In the genomic region with DNA sequence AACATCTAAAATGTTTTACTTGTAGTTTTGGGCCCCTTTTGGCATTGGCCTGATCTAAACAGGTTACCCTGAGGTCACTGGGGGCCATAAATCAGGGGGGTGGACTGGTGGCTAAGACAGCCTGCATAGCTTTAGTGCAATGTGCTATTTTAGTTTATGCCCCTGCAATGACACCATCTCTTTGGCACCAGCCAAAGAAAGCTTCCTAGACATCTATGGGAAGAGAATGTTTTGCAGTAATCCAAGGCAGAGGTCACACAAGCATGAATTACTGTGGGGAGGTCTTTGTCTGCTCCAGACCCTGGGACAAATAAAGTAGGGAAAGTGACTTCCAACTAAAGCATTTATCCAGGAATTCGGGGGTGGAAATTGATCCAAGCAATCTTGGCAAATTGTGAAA, we compare ENCODE assay signal across 9 cellular contexts. TPM values are rescaled to one million over a fixed set of nuclear protein-coding genes. Genes with fewer than 3 reads are reported as not detected.
A peak's percentile ranks its signal among the peaks of the same experiment; 100 is the strongest.
DNase-seq lines count a peak whose midpoint lies in the region; ATAC-seq lines count a peak whose summit lies in the region.
"Had no signal": no experiment of that assay in that cellular context is flagged by ENCODE, and none has a peak within 500 bp of the region (broad histone marks: within the 10 kb centered on the region; RNA-seq: fewer than 3 reads in every experiment).

No MANE protein-coding gene starts in this region.

- no peaks in the 10 kb centered on the region for H3K27me3 ChIP-seq in right cardiac atrium (ENCODE audit: control insufficient read depth, insufficient read depth)
- H3K27me3 ChIP-seq: tibial nerve had no signal

- H3K4me3 Mint-ChIP-seq in activated T-cell treated with anti-CD3 and anti-CD28 coated beads, Interleukin-2, amount 50 U/mL, for 4 hours: peak overlapping the region; percentile 94
- peak overlapping the region; percentile 49 for H3K4me3 Mint-ChIP-seq in stimulated activated memory B cell treated with anti-CD40 and anti-IgM and Interleukin-4, amounts not matched to agents 10 μg/mL and 1 μg/mL and 100 μg/mL, for 72 hours

- peak overlapping the region; percentile 83 to 92 for H3K27ac Mint-ChIP-seq in activated naive CD4-positive, alpha-beta T cell treated with anti-CD3 and anti-CD28 coated beads, Interleukin-2, amount 50 U/mL, for 72 hours
- H3K27ac Mint-ChIP-seq in stimulated activated memory B cell treated with anti-CD40 and anti-IgM and Interleukin-4, amounts not matched to agents 10 μg/mL and 1 μg/mL and 100 μg/mL, for 72 hours: peak overlapping the region; percentile 81

- H3K4me1 Mint-ChIP-seq in activated T-cell treated with anti-CD3 and anti-CD28 coated beads, Interleukin-2, amount 50 U/mL, for 4 hours (ENCODE audit: low read depth): peaks cover 89% of the 10 kb centered on the region
- H3K4me1 Mint-ChIP-seq in stimulated activated memory B cell treated with anti-CD40 and anti-IgM and Interleukin-4, amounts not matched to agents 10 μg/mL and 1 μg/mL and 100 μg/mL, for 72 hours: peaks cover 88% of the 10 kb centered on the region

- DNase-seq in activated T-cell treated with anti-CD3 and anti-CD28 coated beads, Interleukin-2, amount 50 U/mL, for 4 hours: no peak
- DNase-seq in activated T-cell treated with anti-CD3 and anti-CD28 coated beads, Interleukin-2, amount 50 U/mL, for 48 hours: no peak
- no peak for DNase-seq in activated naive CD4-positive, alpha-beta T cell treated with anti-CD3 and anti-CD28 coated beads, Interleukin-2, amount 50 U/mL, for 72 hours (ENCODE audit: low spot score in 2 of 2)
- DNase-seq in right cardiac atrium (no peak), DMS114 treated with DMSO at 0.1 percent for 48 hours (lab: John Stamatoyannopoulos, UW; ENCODE audit: unreplicated experiment) (no peak), DMS53 (lab: John Stamatoyannopoulos, UW) (no peak)
- no peak for DNase-seq in stimulated activated CD4-positive, alpha-beta T cell treated with anti-CD3 and anti-CD28 coated beads, Interleukin-15, amount 100 ng/mL, for 24 hours

- H3K9me3 Mint-ChIP-seq in activated T-cell treated with anti-CD3 and anti-CD28 coated beads, Interleukin-2, amount 50 U/mL, for 4 hours: peaks cover 12% of the 10 kb centered on the region
- H3K9me3 Mint-ChIP-seq in activated naive CD4-positive, alpha-beta T cell treated with anti-CD3 and anti-CD28 coated beads, Interleukin-2, amount 50 U/mL, for 72 hours: peaks cover 7% of the 10 kb centered on the region in 2 donors
- H3K9me3 Mint-ChIP-seq in stimulated activated memory B cell treated with anti-CD40 and anti-IgM and Interleukin-4, amounts not matched to agents 10 μg/mL and 1 μg/mL and 100 μg/mL, for 72 hours: peaks cover 6% of the 10 kb centered on the region

- H3K4me3 ChIP-seq in right cardiac atrium (ENCODE audit: low read length): no peak overlapping the region
- H3K4me3 ChIP-seq: tibial nerve had no signal

- ATAC-seq in activated T-cell treated with anti-CD3 and anti-CD28 coated beads, Interleukin-2, amount 50 U/mL, for 4 hours: no peak
- ATAC-seq in activated naive CD4-positive, alpha-beta T cell treated with anti-CD3 and anti-CD28 coated beads, Interleukin-2, amount 50 U/mL, for 72 hours: no peak
- peak; percentile 62 to 73 for ATAC-seq in right cardiac atrium
- no peak for ATAC-seq in stimulated activated memory B cell treated with anti-CD40 and anti-IgM and Interleukin-4, amounts not matched to agents 10 μg/mL and 1 μg/mL and 100 μg/mL, for 72 hours

- peaks cover 11% of the 10 kb centered on the region for H3K36me3 Mint-ChIP-seq in activated T-cell treated with anti-CD3 and anti-CD28 coated beads, Interleukin-2, amount 50 U/mL, for 4 hours (ENCODE audit: insufficient read depth)
- peaks cover 14 to 53% of the 10 kb centered on the region in 2 donors for H3K36me3 Mint-ChIP-seq in activated naive CD4-positive, alpha-beta T cell treated with anti-CD3 and anti-CD28 coated beads, Interleukin-2, amount 50 U/mL, for 72 hours
- peaks cover 27% of the 10 kb centered on the region for H3K36me3 Mint-ChIP-seq in stimulated activated memory B cell treated with anti-CD40 and anti-IgM and Interleukin-4, amounts not matched to agents 10 μg/mL and 1 μg/mL and 100 μg/mL, for 72 hours

- no peak overlapping the region for H3K27ac ChIP-seq in right cardiac atrium (ENCODE audit: low read length)
- H3K27ac ChIP-seq: tibial nerve had no signal

- H3K9me3 ChIP-seq in right cardiac atrium (ENCODE audit: control insufficient read depth, low read length): no peaks in the 10 kb centered on the region
- H3K9me3 ChIP-seq: tibial nerve had no signal

- H3K4me1 ChIP-seq in right cardiac atrium (ENCODE audit: control insufficient read depth, insufficient read depth, low read length): no peaks in the 10 kb centered on the region

- 29% methylated on average over 1 of the region's 1 CpG for WGBS in right cardiac atrium

- no peaks in the 10 kb centered on the region for H3K27me3 Mint-ChIP-seq in activated T-cell treated with anti-CD3 and anti-CD28 coated beads, Interleukin-2, amount 50 U/mL, for 4 hours (ENCODE audit: low read depth)
- no peaks in the 10 kb centered on the region for H3K27me3 Mint-ChIP-seq in stimulated activated memory B cell treated with anti-CD40 and anti-IgM and Interleukin-4, amounts not matched to agents 10 μg/mL and 1 μg/mL and 100 μg/mL, for 72 hours

- intact Hi-C loops in right cardiac atrium (cut with DNase I): no loop called here

RNA-seq across cellular contexts. Expression of a gene that starts 5.4 kb away (rescaled TPM):
- 10 to 100 TPM; 14.7 to 17.4 (median 16.8) TPM for total RNA-seq in activated T-cell treated with anti-CD3 and anti-CD28 coated beads, Interleukin-2, amount 50 U/mL, for 4 hours
- 100 to 1,000 TPM in 1 of 2 donors, 10 to 100 TPM in 1; 63.9 to 126 TPM for total RNA-seq in activated naive CD4-positive, alpha-beta T cell treated with anti-CD3 and anti-CD28 coated beads, Interleukin-2, amount 50 U/mL, for 72 hours
- 1 to 10 TPM; 2.1 to 2.9 (median 2.4) TPM for total RNA-seq in right cardiac atrium
- polyA plus RNA-seq in right cardiac atrium: 0.59 TPM

Comparison
In these comparisons a context has a peak if more than half of its experiments do, and no peak if none do; other contexts are left out.
1. ATAC-seq: peak in right cardiac atrium (2 of 2); none in activated T-cell treated with anti-CD3 and anti-CD28 coated beads, Interleukin-2, amount 50 U/mL, for 4 hours (0 of 2), activated naive CD4-positive, alpha-beta T cell treated with anti-CD3 and anti-CD28 coated beads, Interleukin-2, amount 50 U/mL, for 72 hours (0 of 2) and stimulated activated memory B cell treated with anti-CD40 and anti-IgM and Interleukin-4, amounts not matched to agents 10 μg/mL and 1 μg/mL and 100 μg/mL, for 72 hours (single experiment).
2. RNA of a gene that starts 5.4 kb away (total RNA-seq): 63.9 to 126 TPM in activated naive CD4-positive, alpha-beta T cell treated with anti-CD3 and anti-CD28 coated beads, Interleukin-2, amount 50 U/mL, for 72 hours and 14.7 to 17.4 TPM in activated T-cell treated with anti-CD3 and anti-CD28 coated beads, Interleukin-2, amount 50 U/mL, for 4 hours; 2.1 to 2.9 TPM in right cardiac atrium; every median in the first group is over 4 times any median in the second.